In genomic region chr17:39623356-39623950, GRCh38 we compare ENCODE assay signal across 8 cellular contexts. TPM values are rescaled to one million over a fixed set of nuclear protein-coding genes. Genes with fewer than 3 reads are reported as not detected.
DNase-seq lines count a peak whose midpoint lies in the region; TF ChIP-seq lines count a peak whose summit lies in the region.

No MANE protein-coding gene starts in this region.

- peaks cover 64% of the 10 kb centered on the region for H3K27me3 ChIP-seq in cardiac muscle cell
- H3K27me3 ChIP-seq in prostate gland (replicated peaks; ENCODE audit: insufficient read depth): no peaks in the 10 kb centered on the region
- H3K27me3 ChIP-seq in uterus: peaks cover 22% of the 10 kb centered on the region in 2 donors

- intact Hi-C loops in prostate gland (cut with DNase I) (loop anchor here (2.0 to 5.0 kb wide), 4 partner anchors 49 to 131 kb away; partner anchors contain the start of gene MIEN1), uterus (cut with DNase I; ENCODE audit: low total_unique reads) (loop anchor here (5.0 to 10.0 kb wide), 2 partner anchors 69 to 129 kb away; no protein-coding TSS in a partner anchor)

- TF ChIP-seq POLR2A in prostate gland (IDR thresholded peaks at IDR 0.05): no peak
- no peak for TF ChIP-seq POLR2A in uterus (IDR thresholded peaks at IDR 0.05)

- no peak overlapping the region for H3K4me3 ChIP-seq in cardiac muscle cell
- H3K4me3 ChIP-seq in prostate gland: no peak overlapping the region
- H3K4me3 ChIP-seq in uterus: no peak overlapping the region

- 8% methylated on average over 16 of the region's 16 CpGs for WGBS in prostate gland

- H3K4me1 Mint-ChIP-seq in activated naive CD8-positive, alpha-beta T cell treated with anti-CD3 and anti-CD28 coated beads for 36 hours: peaks cover 19% of the 10 kb centered on the region

- H3K27ac ChIP-seq in cardiac muscle cell (no peak overlapping the region), prostate gland (no peak overlapping the region), uterus (no peak overlapping the region)

- no peak overlapping the region for H3K27ac Mint-ChIP-seq in activated naive CD8-positive, alpha-beta T cell treated with anti-CD3 and anti-CD28 coated beads for 36 hours

- H3K4me1 ChIP-seq in cardiac muscle cell (ENCODE audit: low read depth): peaks cover 14% of the 10 kb centered on the region
- peaks cover 20% of the 10 kb centered on the region for H3K4me1 ChIP-seq in prostate gland (replicated peaks)
- H3K4me1 ChIP-seq in uterus: peaks cover 0 to 13% of the 10 kb centered on the region in 2 donors

- H3K36me3 Mint-ChIP-seq in activated naive CD8-positive, alpha-beta T cell treated with anti-CD3 and anti-CD28 coated beads for 36 hours: no peaks in the 10 kb centered on the region

- H3K36me3 ChIP-seq in cardiac muscle cell (no peaks in the 10 kb centered on the region), prostate gland (no peaks in the 10 kb centered on the region), uterus (no peaks in the 10 kb centered on the region)

- H3K27me3 Mint-ChIP-seq in activated naive CD8-positive, alpha-beta T cell treated with anti-CD3 and anti-CD28 coated beads for 36 hours: peaks cover 37% of the 10 kb centered on the region

- H3K9me3 Mint-ChIP-seq in activated naive CD8-positive, alpha-beta T cell treated with anti-CD3 and anti-CD28 coated beads for 36 hours: no peaks in the 10 kb centered on the region

- TF ChIP-seq CTCF in cardiac muscle cell (IDR thresholded peaks at IDR 0.05; ENCODE audit: low read depth, low read length) (peak; percentile 96), prostate gland (IDR thresholded peaks at IDR 0.05) (peak; percentile 80 to 96 (median 89)), uterus (IDR thresholded peaks at IDR 0.05) (peak; percentile 83 to 90 (median 89))

- H3K4me3 Mint-ChIP-seq in activated naive CD8-positive, alpha-beta T cell treated with anti-CD3 and anti-CD28 coated beads for 36 hours: no peak overlapping the region

- peak; percentile 78 to 86 (median 81) for DNase-seq in NCI-H1417 (lab: John Stamatoyannopoulos, UW)
- no peak for DNase-seq in NCI-H1417 treated with DMSO at 0.1 percent for 48 hours (lab: John Stamatoyannopoulos, UW)
- peak; percentile 89 for DNase-seq in NAMALWA (ENCODE audit: low spot score)
- peak; percentile 73 for DNase-seq in SW480 (ENCODE audit: low spot score)
- peak; percentile 84 for DNase-seq in activated naive CD8-positive, alpha-beta T cell treated with anti-CD3 and anti-CD28 coated beads for 36 hours
- peak; percentile 66 to 82 for DNase-seq in cardiac muscle cell (ENCODE audit: low read depth in 1 of 2, low spot score in 1 of 2)
- DNase-seq in prostate gland (ENCODE audit: low spot score): peak; percentile 77
- peak; percentile 72 to 76 for DNase-seq in uterus

- H3K9me3 ChIP-seq in cardiac muscle cell (ENCODE audit: low read depth) (no peaks in the 10 kb centered on the region), prostate gland (no peaks in the 10 kb centered on the region), uterus (no peaks in the 10 kb centered on the region)

RNA-seq across cellular contexts. Expression of gene PPP1R1B, which starts 3.3 kb away (rescaled TPM):
- total RNA-seq in activated naive CD8-positive, alpha-beta T cell treated with anti-CD3 and anti-CD28 coated beads for 36 hours: not detected
- 4.3 and 17.7 TPM in 2 replicates for total RNA-seq in cardiac muscle cell
- 7.6 and 20.3 TPM in 2 replicates for polyA plus RNA-seq in cardiac muscle cell
- total RNA-seq in prostate gland: 100 to 1,000 TPM in 1 of 2 donors, 10 to 100 TPM in 1; 69.0 to 108 TPM
- 10 to 100 TPM in 1 of 4 donors, under 1 TPM in 3; 0.26 to 22.0 (median 0.68) TPM for total RNA-seq in uterus

RNA-seq across cellular contexts. Expression of gene STARD3, which starts 13.5 kb away (rescaled TPM):
- total RNA-seq in activated naive CD8-positive, alpha-beta T cell treated with anti-CD3 and anti-CD28 coated beads for 36 hours: 10 to 100 TPM; 47.9 to 53.2 TPM
- total RNA-seq in cardiac muscle cell (67.1 and 84.1 TPM in 2 replicates), prostate gland (100 to 1,000 TPM in 1 of 2 donors, 10 to 100 TPM in 1; 52.5 to 202 TPM), uterus (10 to 100 TPM; 21.0 to 62.3 (median 26.0) TPM)
- 47.9 and 62.6 TPM in 2 replicates for polyA plus RNA-seq in cardiac muscle cell

RNA-seq across cellular contexts. Expression of gene NEUROD2, which starts 15.7 kb away (rescaled TPM):
- total RNA-seq in activated naive CD8-positive, alpha-beta T cell treated with anti-CD3 and anti-CD28 coated beads for 36 hours: not detected
- total RNA-seq in cardiac muscle cell (not detected in 2 replicates), prostate gland (under 1 TPM in 1 of 2 donors, not detected in 1; 0.17 TPM), uterus (not detected)
- polyA plus RNA-seq in cardiac muscle cell: not detected in 2 replicates

RNA-seq across cellular contexts. Expression of gene TCAP, which starts 41.7 kb away (rescaled TPM):
- total RNA-seq in activated naive CD8-positive, alpha-beta T cell treated with anti-CD3 and anti-CD28 coated beads for 36 hours: under 1 TPM; 0.78 to 0.89 TPM
- total RNA-seq in cardiac muscle cell: 61.5 and 79.1 TPM in 2 replicates
- polyA plus RNA-seq in cardiac muscle cell: 105 and 133 TPM in 2 replicates
- total RNA-seq in prostate gland: 10 to 100 TPM in 1 of 2 donors, 1 to 10 TPM in 1; 4.3 to 44.3 TPM
- total RNA-seq in uterus: 1 to 10 TPM in 1 of 4 donors, under 1 TPM in 1, not detected in 2; 0.28 to 2.2 TPM

RNA-seq across cellular contexts. Expression of gene PNMT, which starts 44.8 kb away (rescaled TPM):
- not detected for total RNA-seq in activated naive CD8-positive, alpha-beta T cell treated with anti-CD3 and anti-CD28 coated beads for 36 hours
- total RNA-seq in cardiac muscle cell (21.0 and 27.2 TPM in 2 replicates), prostate gland (1 to 10 TPM; 2.7 to 5.8 TPM), uterus (1 to 10 TPM in 3 of 4 donors, not detected in 1; 3.8 to 5.0 (median 4.7) TPM)
- polyA plus RNA-seq in cardiac muscle cell: 11.9 and 14.7 TPM in 2 replicates
